9 cellular contexts compared by ENCODE assay signal in the genomic region with DNA sequence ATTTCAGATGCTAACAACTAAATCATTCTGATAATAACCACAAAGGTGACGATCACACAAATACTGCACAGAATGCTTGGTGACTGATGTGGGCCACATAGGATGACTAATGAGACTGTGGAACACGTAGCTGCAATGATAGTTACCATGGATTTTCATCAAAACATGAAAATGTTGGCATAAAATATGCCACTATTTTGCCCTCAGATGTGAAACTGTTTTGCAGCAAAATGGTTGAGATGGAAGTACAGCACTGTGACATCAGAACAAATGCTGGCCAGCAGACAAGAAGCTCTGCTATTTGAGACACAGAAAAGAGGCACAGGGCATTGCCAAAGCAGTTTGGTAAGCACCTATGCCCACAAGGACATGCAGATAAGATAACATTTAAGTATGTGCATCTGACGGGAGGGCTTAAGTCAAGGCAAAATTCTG.
DNase-seq lines count a peak whose midpoint lies in the region; ATAC-seq and FAIRE-seq lines count a peak whose summit lies in the region.
"Had no signal": no experiment of that assay in that cellular context is flagged by ENCODE, and none has a peak within 500 bp of the region (broad histone marks: within the 10 kb centered on the region; RNA-seq: fewer than 3 reads in every experiment).

No MANE protein-coding gene starts in this region.

- H3K4me3 Mint-ChIP-seq in activated naive CD4-positive, alpha-beta T cell treated with anti-CD3 and anti-CD28 coated beads for 36 hours, result no peak overlapping the region
- peak overlapping the region; percentile 58 for H3K4me3 Mint-ChIP-seq in activated naive CD8-positive, alpha-beta T cell treated with anti-CD3 and anti-CD28 coated beads, Interleukin-2, amount 50 U/mL, for 24 hours
- H3K4me3 Mint-ChIP-seq: B cell had no signal

- no peaks in the 10 kb centered on the region for H3K9me3 Mint-ChIP-seq in activated naive CD4-positive, alpha-beta T cell treated with anti-CD3 and anti-CD28 coated beads for 36 hours
- H3K9me3 Mint-ChIP-seq in activated naive CD8-positive, alpha-beta T cell treated with anti-CD3 and anti-CD28 coated beads, Interleukin-2, amount 50 U/mL, for 24 hours, result no peaks in the 10 kb centered on the region

- peaks cover 28% of the 10 kb centered on the region for H3K4me1 Mint-ChIP-seq in activated naive CD4-positive, alpha-beta T cell treated with anti-CD3 and anti-CD28 coated beads for 36 hours (ENCODE audit: low read depth)
- H3K4me1 Mint-ChIP-seq in activated naive CD8-positive, alpha-beta T cell treated with anti-CD3 and anti-CD28 coated beads, Interleukin-2, amount 50 U/mL, for 24 hours, result peaks cover 64% of the 10 kb centered on the region

- CTCF ChIA-PET in activated naive CD4-positive, alpha-beta T cell treated with anti-CD3 and anti-CD28 coated beads for 36 hours (lab: Charles Lee), result interaction anchor here (1.0 kb wide), 1 partner anchor 92 kb away, joined by 4 read pairs; no protein-coding TSS in a partner anchor

- peak; percentile 83 for ATAC-seq in activated naive CD8-positive, alpha-beta T cell treated with anti-CD3 and anti-CD28 coated beads, Interleukin-2, amount 50 U/mL, for 24 hours
- ATAC-seq in GM18907 (IDR thresholded peaks at IDR 0.05; ENCODE audit: unreplicated experiment), result no peak
- no peak for ATAC-seq in HG03039 (IDR thresholded peaks at IDR 0.05; ENCODE audit: unreplicated experiment)

- H3K27ac Mint-ChIP-seq in activated naive CD4-positive, alpha-beta T cell treated with anti-CD3 and anti-CD28 coated beads for 36 hours, result no peak overlapping the region
- peak overlapping the region; percentile 98 for H3K27ac Mint-ChIP-seq in activated naive CD8-positive, alpha-beta T cell treated with anti-CD3 and anti-CD28 coated beads, Interleukin-2, amount 50 U/mL, for 24 hours
- H3K27ac Mint-ChIP-seq: B cell had no signal

- no peaks in the 10 kb centered on the region for H3K36me3 Mint-ChIP-seq in activated naive CD4-positive, alpha-beta T cell treated with anti-CD3 and anti-CD28 coated beads for 36 hours (ENCODE audit: low read depth)
- H3K36me3 Mint-ChIP-seq in activated naive CD8-positive, alpha-beta T cell treated with anti-CD3 and anti-CD28 coated beads, Interleukin-2, amount 50 U/mL, for 24 hours (ENCODE audit: low read depth), result peaks cover 9% of the 10 kb centered on the region

- intact Hi-C loops in activated naive CD4-positive, alpha-beta T cell treated with anti-CD3 and anti-CD28 coated beads for 36 hours (cut with micrococcal nuclease), result loop anchor here (1.0 kb wide), 3 partner anchors 8 to 83 kb away; no protein-coding TSS in a partner anchor

- peak; percentile 27 for FAIRE-seq in urothelium cell line (lab: Jason Lieb, UNC)

- peaks cover 10% of the 10 kb centered on the region for H3K27me3 Mint-ChIP-seq in activated naive CD4-positive, alpha-beta T cell treated with anti-CD3 and anti-CD28 coated beads for 36 hours (ENCODE audit: low read depth)
- peaks cover 7% of the 10 kb centered on the region for H3K27me3 Mint-ChIP-seq in activated naive CD8-positive, alpha-beta T cell treated with anti-CD3 and anti-CD28 coated beads, Interleukin-2, amount 50 U/mL, for 24 hours
- H3K27me3 Mint-ChIP-seq: B cell had no signal

- peak; percentile 44 for DNase-seq in activated naive CD4-positive, alpha-beta T cell treated with anti-CD3 and anti-CD28 coated beads for 36 hours
- DNase-seq in activated naive CD4-positive, alpha-beta T cell treated with anti-CD3 and anti-CD28 coated beads, Interleukin-2, amount 50 U/mL, for 16 hours, result no peak
- no peak for DNase-seq in activated naive CD8-positive, alpha-beta T cell treated with anti-CD3 and anti-CD28 coated beads, Interleukin-2, amount 50 U/mL, for 24 hours
- peak; percentile 43 for DNase-seq in kidney tubule cell (ENCODE audit: low spot score)
- DNase-seq in urothelium cell line (ENCODE audit: low spot score), result no peak
- no peak for DNase-seq in MV-4-11 (lab: John Stamatoyannopoulos, UW)

Comparison
In these comparisons a context has a peak if more than half of its experiments do, and no peak if none do; other contexts are left out.
1. DNase-seq: peak in activated naive CD4-positive, alpha-beta T cell treated with anti-CD3 and anti-CD28 coated beads for 36 hours (single experiment) and kidney tubule cell (single experiment); none in activated naive CD4-positive, alpha-beta T cell treated with anti-CD3 and anti-CD28 coated beads, Interleukin-2, amount 50 U/mL, for 16 hours (single experiment), activated naive CD8-positive, alpha-beta T cell treated with anti-CD3 and anti-CD28 coated beads, Interleukin-2, amount 50 U/mL, for 24 hours (single experiment), urothelium cell line (single experiment) and MV-4-11 (single experiment).